Comparison of ENCODE assay signal across 2 cellular contexts in genomic region chr1:151221616-151222015, GRCh38.
TF ChIP-seq lines count a peak whose summit lies in the region.

No MANE protein-coding gene starts in this region.

TF ChIP-seq in HEK293, 187 proteins besides CTCF, POLR2A, EP300 and RAD21:
- TF ChIP-seq GFI1B (tag by site-specific recombination; IDR thresholded peaks at IDR 0.05), result no peak
- no peak for TF ChIP-seq ZNF155 (tag by site-specific recombination; IDR thresholded peaks at IDR 0.05)
- TF ChIP-seq PRDM10 (tag by site-specific recombination; IDR thresholded peaks at IDR 0.05), result 0 out of 2 replicates have a peak, but pooled peaks have one; percentile 58
- TF ChIP-seq ZNF121 (tag by site-specific recombination; IDR thresholded peaks at IDR 0.05), result peak; percentile 48; the same call in 1 of the 2 replicates
TF ChIP-seq in HEK293: peak in this region for 2.

TF ChIP-seq in GM12878, 131 proteins besides CTCF, POLR2A, EP300 and RAD21:
- no peak for TF ChIP-seq MLLT1 (IDR thresholded peaks at IDR 0.05)
- TF ChIP-seq BACH1 (IDR thresholded peaks at IDR 0.05; ENCODE audit: borderline replicate concordance), result no peak
- TF ChIP-seq YY1 (IDR thresholded peaks at IDR 0.05; ENCODE audit: low read depth, low read length), result no peak
- no peak for TF ChIP-seq SREBF2 (IDR thresholded peaks at IDR 0.05; ENCODE audit: low read length)
- TF ChIP-seq SUZ12 (IDR thresholded peaks at IDR 0.05; ENCODE audit: unreplicated experiment), result no peak
- TF ChIP-seq IKZF2 (IDR thresholded peaks at IDR 0.05), result no peak
